In genomic region chr2:31138037-31138962, GRCh38 we compare ENCODE assay signal across 1 cellular context.
A peak's percentile ranks its signal among the peaks of the same experiment; 100 is the strongest.
TF ChIP-seq lines count a peak whose summit lies in the region.

Gene GALNT14 (minus strand): TSS chr2:31138440. CDS start chr2:31138086, 354 bp downstream.

TF ChIP-seq in WTC11, 78 proteins besides CTCF, POLR2A, EP300 and RAD21 (continued from another document and continues in another):
- TF ChIP-seq ARID4B (CRISPR knock-in tag; IDR thresholded peaks at IDR 0.05; ENCODE audit: borderline replicate concordance) (peak; percentile 14; the same call in 1 of the 2 replicates), ZNF512 (CRISPR knock-in tag; IDR thresholded peaks at IDR 0.05; ENCODE audit: borderline replicate concordance) (no peak), NFE2L1 (CRISPR knock-in tag; IDR thresholded peaks at IDR 0.05) (peak; percentile 94; the same call in 1 of the 2 replicates), HMGA2 (CRISPR knock-in tag; IDR thresholded peaks at IDR 0.05) (no peak), MYBL2 (CRISPR knock-in tag; IDR thresholded peaks at IDR 0.05) (peak; percentile 82; the same call in 1 of the 2 replicates), IRF1 (CRISPR knock-in tag; IDR thresholded peaks at IDR 0.05) (peak; percentile 87), ZBTB21 (CRISPR knock-in tag; IDR thresholded peaks at IDR 0.05; ENCODE audit: borderline replicate concordance) (peak; percentile 87; the same call in 1 of the 2 replicates), ZNF138 (CRISPR knock-in tag; conservative IDR thresholded peaks at IDR 0.05) (peak; percentile 82; the same call in 1 of the 2 replicates), ZBTB43 (CRISPR knock-in tag; IDR thresholded peaks at IDR 0.05) (peak; percentile 91), ZNF232 (CRISPR knock-in tag; IDR thresholded peaks at IDR 0.05) (peak; percentile 97), SOX15 (CRISPR knock-in tag; IDR thresholded peaks at IDR 0.05) (no peak), TP53 (CRISPR knock-in tag; IDR thresholded peaks at IDR 0.05) (peak; percentile 82; the same call in 1 of the 2 replicates), ESRRA (CRISPR knock-in tag; IDR thresholded peaks at IDR 0.05; ENCODE audit: borderline replicate concordance) (peak; percentile 88; the same call in 1 of the 2 replicates), MLX (CRISPR knock-in tag; IDR thresholded peaks at IDR 0.05) (no peak), FOXK1 (CRISPR knock-in tag; IDR thresholded peaks at IDR 0.05) (peak; percentile 58), NFATC4 (CRISPR knock-in tag; IDR thresholded peaks at IDR 0.05) (no peak), NR3C1 (CRISPR knock-in tag; conservative IDR thresholded peaks at IDR 0.05; ENCODE audit: low read depth) (no peak), NFYB (CRISPR knock-in tag; conservative IDR thresholded peaks at IDR 0.05; ENCODE audit: low read depth) (peak; percentile 3), HMGXB4 (CRISPR knock-in tag; IDR thresholded peaks at IDR 0.05) (peak; percentile 92), CREB1 (CRISPR knock-in tag; IDR thresholded peaks at IDR 0.05) (peak; percentile 96), FOXP4 (CRISPR knock-in tag; IDR thresholded peaks at IDR 0.05) (peak; percentile 94), ELF4 (CRISPR knock-in tag; IDR thresholded peaks at IDR 0.05; ENCODE audit: low read depth) (peak; percentile 55; the same call in 1 of the 2 replicates), ZNF121 (CRISPR knock-in tag; IDR thresholded peaks at IDR 0.05) (no peak), USF1 (CRISPR knock-in tag; IDR thresholded peaks at IDR 0.05) (peak; percentile 79), ZNF671 (CRISPR knock-in tag; IDR thresholded peaks at IDR 0.05) (no peak), E2F4 (CRISPR knock-in tag; IDR thresholded peaks at IDR 0.05; ENCODE audit: borderline replicate concordance, low read depth) (0 out of 2 replicates have a peak, but pooled peaks have one; percentile 6), GRHL2 (CRISPR knock-in tag; IDR thresholded peaks at IDR 0.05; ENCODE audit: insufficient replicate concordance, severe bottlenecking) (no peak), JUN (CRISPR knock-in tag; IDR thresholded peaks at IDR 0.05) (0 out of 2 replicates have a peak, but pooled peaks have one; percentile 52), PREB (CRISPR knock-in tag; IDR thresholded peaks at IDR 0.05; ENCODE audit: borderline replicate concordance) (0 out of 2 replicates have a peak, but pooled peaks have one; percentile 25), MXD4 (CRISPR knock-in tag; IDR thresholded peaks at IDR 0.05; ENCODE audit: borderline replicate concordance) (no peak), KAT7 (CRISPR knock-in tag; IDR thresholded peaks at IDR 0.05; ENCODE audit: borderline replicate concordance) (0 out of 2 replicates have a peak, but pooled peaks have one; percentile 30), FOXP1 (CRISPR knock-in tag; IDR thresholded peaks at IDR 0.05; ENCODE audit: borderline replicate concordance) (peak; percentile 97), E2F1 (CRISPR knock-in tag; IDR thresholded peaks at IDR 0.05) (peak; percentile 85; the same call in 1 of the 2 replicates), TCF7 (CRISPR knock-in tag; IDR thresholded peaks at IDR 0.05; ENCODE audit: low read depth) (0 out of 2 replicates have a peak, but pooled peaks have one; percentile 37), CBFB (CRISPR knock-in tag; IDR thresholded peaks at IDR 0.05; ENCODE audit: low read depth) (0 out of 2 replicates have a peak, but pooled peaks have one; percentile 65)
